ENCODE assay signal across 8 cellular contexts in genomic region chr1:112701227-112702066, GRCh38. TPM values are rescaled to one million over a fixed set of nuclear protein-coding genes. Genes with fewer than 3 reads are reported as not detected.
A peak's percentile ranks its signal among the peaks of the same experiment; 100 is the strongest.
DNase-seq lines count a peak whose midpoint lies in the region; FAIRE-seq and TF ChIP-seq lines count a peak whose summit lies in the region.

No MANE protein-coding gene starts in this region.

- H3K79me1 ChIP-seq in H1 (ENCODE audit: low read depth, low read length), result no peaks in the 10 kb centered on the region

- no peak overlapping the region for H2BK15ac ChIP-seq in H1 (ENCODE audit: low read length)

- no peak overlapping the region for H2BK12ac ChIP-seq in H1 (ENCODE audit: low read depth, low read length)

- H3K23me2 ChIP-seq in H1 (ENCODE audit: low read depth, low read length), result peaks cover 9% of the 10 kb centered on the region; the same call in 1 of the 2 replicates

- H2AFZ ChIP-seq in H1 (ENCODE audit: low read length), result no peak overlapping the region
- no peak overlapping the region for H2AFZ ChIP-seq in osteoblast (ENCODE audit: low read length)

- POLR2A ChIA-PET in H1 (lab: Charles Lee; ENCODE audit: partially characterized antibody), result interaction anchor here (0.6 to 6.8 kb wide), 11 partner anchors 8 to 312 kb away, joined by 3 to 76 read pairs (median 7); partner anchors contain the start of genes MOV10 and PPM1J

- H2AK5ac ChIP-seq in H1 (ENCODE audit: low read depth, low read length), result no peak overlapping the region

- FAIRE-seq in H1 (lab: Jason Lieb, UNC), result no peak

- no peak overlapping the region for H2BK20ac ChIP-seq in H1 (ENCODE audit: low read length)

- H4K91ac ChIP-seq in H1 (replicated peaks; ENCODE audit: insufficient read length, low read length), result no peak overlapping the region

- H3K27me3 ChIP-seq in BLaER1 (no peaks in the 10 kb centered on the region), H1 (replicated peaks in 1 of 4; ENCODE audit: control insufficient read depth in 3 of 4, extremely low read depth in 1 of 4, insufficient read depth in 3 of 4, low read length in 3 of 4) (peaks cover 0 to 9% (median 4%) of the 10 kb centered on the region in 4 experiments; a peak in 2 of 7 replicates), osteoblast (ENCODE audit: insufficient read depth, low read length) (no peaks in the 10 kb centered on the region), HAP-1 (ENCODE audit: low read depth) (no peaks in the 10 kb centered on the region)

- H4K5ac ChIP-seq in H1 (ENCODE audit: insufficient read length, low read depth, low read length), result no peak overlapping the region

- 90% methylated on average over 17 of the region's 17 CpGs; no CpG with 5 or more reads in 1 of the 2 experiments for WGBS in H1 (ENCODE audit: extremely low coverage in 1 of 2, insufficient coverage in 1 of 2, insufficient read length in 1 of 2, insufficient replicate concordance in 2 of 2, low coverage in 1 of 2, low lambda C conversion rate in 2 of 2, missing lambda C conversion rate in 1 of 2), 2 experiments
- WGBS in lower leg skin, 2 donors, result 60 to 66% methylated on average over 17 of the region's 17 CpGs

- H3K79me2 ChIP-seq in H1 (ENCODE audit: control insufficient read depth in 1 of 2, insufficient read depth in 2 of 2, low read length in 2 of 2) (no peaks in the 10 kb centered on the region), osteoblast (ENCODE audit: insufficient read depth, low read length) (peaks cover 48% of the 10 kb centered on the region)

- H3K23ac ChIP-seq in H1 (ENCODE audit: insufficient read length), result no peak overlapping the region

- intact Hi-C loops in lower leg skin (cut with DNase I; ENCODE audit: low total_unique reads), result loop anchor here (10.0 kb wide), 1 partner anchor 197 kb away; the partner anchor contains the start of gene WNT2B

- no peak overlapping the region for H2BK5ac ChIP-seq in H1 (ENCODE audit: low read depth, low read length)

- H3K9ac ChIP-seq in BLaER1 (peak overlapping the region; percentile 79), H1 (replicated peaks in 1 of 4; ENCODE audit: extremely low read depth in 1 of 4, low read depth in 3 of 4, low read length in 3 of 4) (no peak overlapping the region)

- H3K4me2 ChIP-seq in BLaER1 (peak overlapping the region; percentile 97), H1 (ENCODE audit: insufficient read depth in 1 of 2, low read depth in 2 of 2, low read length in 2 of 2) (no peak overlapping the region), osteoblast (ENCODE audit: insufficient read depth, low read length) (peak overlapping the region; percentile 27)

- in situ Hi-C loops in HAP-1 (cut with MboI; ENCODE audit: low sequenced_read_pairs), result no loop called here

- no peak overlapping the region for H3K18ac ChIP-seq in H1 (ENCODE audit: extremely low read depth, low read length)

- peak overlapping the region; percentile 45 for H3K4me3 ChIP-seq in BLaER1
- no peak overlapping the region for H3K4me3 ChIP-seq in H1 (ENCODE audit: extremely low read depth in 1 of 4, insufficient read depth in 2 of 4, low read depth in 3 of 4, low read length in 4 of 4)
- no peak overlapping the region for H3K4me3 ChIP-seq in osteoblast (ENCODE audit: insufficient read depth, low read length)
- no peak overlapping the region for H3K4me3 ChIP-seq in lower leg skin (ENCODE audit: low read depth, poor library complexity, severe bottlenecking)
- no peak overlapping the region for H3K4me3 ChIP-seq in HAP-1

- DNase-seq in OCI-M1 (lab: John Stamatoyannopoulos, UW), result peak; percentile 36
- no peak for DNase-seq in H1 (ENCODE audit: low read depth in 1 of 2, low spot score in 2 of 2)
- DNase-seq in osteoblast (ENCODE audit: insufficient read length, low spot score, missing footprints), result peak; percentile 68
- no peak for DNase-seq in lower leg skin (ENCODE audit: low spot score in 2 of 2)
- no peak for DNase-seq in HAP-1 (ENCODE audit: low spot score in 2 of 2)
- DNase-seq in NCI-H526 treated with DMSO at 0.1 percent for 48 hours (lab: John Stamatoyannopoulos, UW), result no peak
- DNase-seq in OCI-M2 (lab: John Stamatoyannopoulos, UW; ENCODE audit: unreplicated experiment), result no peak

- H3K9me3 ChIP-seq in BLaER1, result no peaks in the 10 kb centered on the region
- H3K9me3 ChIP-seq in H1 (ENCODE audit: insufficient read depth in 2 of 2, low read depth in 1 of 2, low read length in 1 of 2), result no peaks in the 10 kb centered on the region
- no peaks in the 10 kb centered on the region for H3K9me3 ChIP-seq in osteoblast (ENCODE audit: low read depth, low read length)
- H3K9me3 ChIP-seq in HAP-1, result no peaks in the 10 kb centered on the region

- H3K4ac ChIP-seq in H1 (replicated peaks; ENCODE audit: insufficient read length, low read depth, low read length), result no peak overlapping the region

- no peak for TF ChIP-seq EP300 in H1 (IDR thresholded peaks at IDR 0.05; ENCODE audit: borderline replicate concordance in 1 of 2, low read depth in 2 of 2, low read length in 2 of 2)

- no peak overlapping the region for H2BK120ac ChIP-seq in H1 (replicated peaks; ENCODE audit: low read depth, low read length)

- CTCF ChIA-PET in H1 (lab: Charles Lee; ENCODE audit: partially characterized antibody), result interaction anchor here (1.0 to 9.8 kb wide), 5 partner anchors 12 to 32 kb away, joined by 3 to 63 read pairs (median 4); partner anchors contain the start of genes MOV10 and PPM1J

- TF ChIP-seq POLR2A in H1 (IDR thresholded peaks at IDR 0.05; ENCODE audit: control extremely low read depth in 1 of 2, low read depth in 2 of 2, low read length in 2 of 2) (0 out of 3 replicates have a peak, but pooled peaks of 1 of the 2 experiments have one; percentile 14), lower leg skin (IDR thresholded peaks at IDR 0.05) (no peak)

- no peak for TF ChIP-seq CTCF in H1 (IDR thresholded peaks at IDR 0.05; ENCODE audit: control extremely low read depth in 1 of 3, insufficient read depth in 1 of 3, low read depth in 1 of 3, low read length in 3 of 3)
- no peak for TF ChIP-seq CTCF in osteoblast (IDR thresholded peaks at IDR 0.05; ENCODE audit: extremely low read depth, low read depth, low read length)
- no peak for TF ChIP-seq CTCF in lower leg skin (IDR thresholded peaks at IDR 0.05)

- H3K14ac ChIP-seq in H1 (ENCODE audit: insufficient read length), result no peak overlapping the region

- H3K4me1 ChIP-seq in BLaER1 (peaks cover 86% of the 10 kb centered on the region), H1 (replicated peaks in 1 of 4; ENCODE audit: control insufficient read depth in 3 of 4, insufficient read depth in 4 of 4, low read length in 3 of 4) (peaks cover 14 to 59% (median 33%) of the 10 kb centered on the region in 4 experiments), osteoblast (ENCODE audit: insufficient read depth, low read length) (peaks cover 62% of the 10 kb centered on the region), HAP-1 (peaks cover 28% of the 10 kb centered on the region)

- no peak overlapping the region for H4K8ac ChIP-seq in H1 (ENCODE audit: extremely low read depth, insufficient read depth, low read length)

- peak overlapping the region; percentile 92 for H3K27ac ChIP-seq in BLaER1
- no peak overlapping the region for H3K27ac ChIP-seq in H1 (ENCODE audit: low read depth, low read length)
- peak overlapping the region; percentile 59 for H3K27ac ChIP-seq in osteoblast (ENCODE audit: low read depth, low read length)

- no peak for TF ChIP-seq RAD21 in H1 (IDR thresholded peaks at IDR 0.05 in 1 of 2, conservative IDR thresholded peaks at IDR 0.05 in 1 of 2; ENCODE audit: low read depth in 2 of 2, low read length in 2 of 2)

- no peak overlapping the region for H3K56ac ChIP-seq in H1 (replicated peaks; ENCODE audit: insufficient read length, low read depth, low read length)

- H3K36me3 ChIP-seq in BLaER1, result peaks cover 42% of the 10 kb centered on the region
- peaks cover 8 to 27% (median 15%) of the 10 kb centered on the region in 4 experiments for H3K36me3 ChIP-seq in H1 (ENCODE audit: control insufficient read depth in 2 of 4, insufficient read depth in 4 of 4, low read length in 3 of 4)
- peaks cover 67% of the 10 kb centered on the region for H3K36me3 ChIP-seq in osteoblast (ENCODE audit: insufficient read depth, low read length)
- H3K36me3 ChIP-seq in HAP-1 (replicated peaks), result peaks cover 69% of the 10 kb centered on the region

- H4K20me1 ChIP-seq in BLaER1 (no peaks in the 10 kb centered on the region), H1 (replicated peaks in 1 of 2; ENCODE audit: control insufficient read depth in 1 of 2, insufficient read depth in 2 of 2, low read length in 2 of 2) (peaks cover 10 to 31% of the 10 kb centered on the region in 2 experiments), osteoblast (ENCODE audit: insufficient read depth, low read length) (peaks cover 53% of the 10 kb centered on the region)

RNA-seq across cellular contexts. Expression of gene RHOC, which starts 5.5 kb away (rescaled TPM):
- total RNA-seq in H1 (2021; fragmentation: NEBNext Ultra II Directional; extraction: Animal tissue kit (Norgen Biotek cat#: 25700)), result 53.6 and 57.6 TPM in 2 replicates
- polyA plus RNA-seq in H1 (2011; rRNA removed), result 97.5 and 114 TPM in 2 replicates
- 144 TPM for polyA plus RNA-seq in H1 (2011; cell fraction: cytosol; rRNA removed)
- 140 TPM for polyA plus RNA-seq in H1 (2011; cell fraction: nucleus; rRNA removed)
- 72.9 to 87.5 TPM (median 81.0 TPM) in 4 replicates for polyA plus RNA-seq in H1 (2012, experiment 1 of 2)
- polyA plus RNA-seq in H1 (2012, experiment 2 of 2), result 73.2 TPM
- 52.9 TPM for polyA plus RNA-seq in H1 (2013, experiment 1 of 2)
- 48.6 TPM for polyA plus RNA-seq in H1 (2013, experiment 2 of 2)
- polyA minus RNA-seq in H1 (2011; rRNA and poly(A)+ RNA removed), result 89.0 and 98.9 TPM in 2 replicates
- polyA minus RNA-seq in H1 (2011; cell fraction: cytosol; rRNA and poly(A)+ RNA removed), result 30.7 TPM
- polyA minus RNA-seq in H1 (2011; cell fraction: nucleus; rRNA and poly(A)+ RNA removed), result 32.1 TPM
- total RNA-seq in osteoblast (276 and 325 TPM in 2 replicates), lower leg skin (100 to 1,000 TPM; 133 to 214 (median 184) TPM)

RNA-seq across cellular contexts. Expression of gene PPM1J, which starts 13.7 kb away (rescaled TPM):
- total RNA-seq in H1 (2021; fragmentation: NEBNext Ultra II Directional; extraction: Animal tissue kit (Norgen Biotek cat#: 25700)), result 17.5 and 19.4 TPM in 2 replicates
- 31.6 and 45.4 TPM in 2 replicates for polyA plus RNA-seq in H1 (2011; rRNA removed)
- 43.8 TPM for polyA plus RNA-seq in H1 (2011; cell fraction: cytosol; rRNA removed)
- 101 TPM for polyA plus RNA-seq in H1 (2011; cell fraction: nucleus; rRNA removed)
- 15.5 to 27.2 TPM (median 24.1 TPM) in 4 replicates for polyA plus RNA-seq in H1 (2012, experiment 1 of 2)
- 18.6 TPM for polyA plus RNA-seq in H1 (2012, experiment 2 of 2)
- 12.4 TPM for polyA plus RNA-seq in H1 (2013, experiment 1 of 2)
- 12.1 TPM for polyA plus RNA-seq in H1 (2013, experiment 2 of 2)
- polyA minus RNA-seq in H1 (2011; rRNA and poly(A)+ RNA removed), result 10.0 and 10.3 TPM in 2 replicates
- 7.5 TPM for polyA minus RNA-seq in H1 (2011; cell fraction: cytosol; rRNA and poly(A)+ RNA removed)
- polyA minus RNA-seq in H1 (2011; cell fraction: nucleus; rRNA and poly(A)+ RNA removed), result 10.1 TPM
- total RNA-seq in osteoblast, result 0.59 and 1.1 TPM in 2 replicates
- 10 to 100 TPM; 11.9 to 16.5 (median 13.9) TPM for total RNA-seq in lower leg skin

RNA-seq across cellular contexts. Expression of gene MOV10, which starts 27.0 kb away (rescaled TPM):
- total RNA-seq in H1 (2021; fragmentation: NEBNext Ultra II Directional; extraction: Animal tissue kit (Norgen Biotek cat#: 25700)), result 105 and 109 TPM in 2 replicates
- 57.3 and 83.7 TPM in 2 replicates for polyA plus RNA-seq in H1 (2011; rRNA removed)
- polyA plus RNA-seq in H1 (2011; cell fraction: cytosol; rRNA removed), result 57.8 TPM
- 261 TPM for polyA plus RNA-seq in H1 (2011; cell fraction: nucleus; rRNA removed)
- 56.1 to 92.2 TPM (median 86.3 TPM) in 4 replicates for polyA plus RNA-seq in H1 (2012, experiment 1 of 2)
- polyA plus RNA-seq in H1 (2012, experiment 2 of 2), result 76.0 TPM
- polyA plus RNA-seq in H1 (2013, experiment 1 of 2), result 93.2 TPM
- 79.8 TPM for polyA plus RNA-seq in H1 (2013, experiment 2 of 2)
- polyA minus RNA-seq in H1 (2011; rRNA and poly(A)+ RNA removed), result 44.2 and 65.2 TPM in 2 replicates
- polyA minus RNA-seq in H1 (2011; cell fraction: cytosol; rRNA and poly(A)+ RNA removed), result 48.4 TPM
- 79.2 TPM for polyA minus RNA-seq in H1 (2011; cell fraction: nucleus; rRNA and poly(A)+ RNA removed)
- 35.1 and 38.7 TPM in 2 replicates for total RNA-seq in osteoblast
- total RNA-seq in lower leg skin, result 100 to 1,000 TPM in 1 of 4 donors, 10 to 100 TPM in 3; 46.2 to 105 (median 56.8) TPM

Comparison
In these comparisons a context has a peak if more than half of its experiments do, and no peak if none do; other contexts are left out.
1. H3K4me2 ChIP-seq: peak in BLaER1 (single experiment) and osteoblast (single experiment); none in H1 (0 of 2).
2. DNase-seq: peak in OCI-M1 (single experiment) and osteoblast (single experiment); none in H1 (0 of 2), lower leg skin (0 of 2), HAP-1 (0 of 2), NCI-H526 treated with DMSO at 0.1 percent for 48 hours (single experiment) and OCI-M2 (single experiment).